ENCODE assay signal across 17 cellular contexts in genomic region chr7:15684036-15684815, GRCh38. TPM values are rescaled to one million over a fixed set of nuclear protein-coding genes. Genes with fewer than 3 reads are reported as not detected.
A peak's percentile ranks its signal among the peaks of the same experiment; 100 is the strongest.
DNase-seq lines count a peak whose midpoint lies in the region; ATAC-seq and TF ChIP-seq lines count a peak whose summit lies in the region.
"Had no signal": no experiment of that assay in that cellular context is flagged by ENCODE, and none has a peak within 500 bp of the region (broad histone marks: within the 10 kb centered on the region; RNA-seq: fewer than 3 reads in every experiment).

No MANE protein-coding gene starts in this region.

- WGBS in heart right ventricle, 2 donors = 37 to 55% methylated on average over 10 of the region's 10 CpGs
- 64 to 76% methylated on average over 10 of the region's 10 CpGs for WGBS in upper lobe of left lung, 2 donors

- no peaks in the 10 kb centered on the region for H3K36me3 ChIP-seq in heart right ventricle
- H3K36me3 ChIP-seq in fibroblast of lung (ENCODE audit: control insufficient read depth, insufficient read depth, low read length) = no peaks in the 10 kb centered on the region
- no peaks in the 10 kb centered on the region for H3K36me3 ChIP-seq in parathyroid adenoma (ENCODE audit: control insufficient read depth, insufficient read depth, low read length)
- no peaks in the 10 kb centered on the region for H3K36me3 ChIP-seq in upper lobe of left lung

- no peaks in the 10 kb centered on the region for H4K20me1 ChIP-seq in fibroblast of lung (ENCODE audit: control insufficient read depth, extremely low read depth, insufficient read depth, low read length)

- H3K9ac ChIP-seq in fibroblast of lung (ENCODE audit: insufficient read depth, low read length) (no peak overlapping the region), parathyroid adenoma (no peak overlapping the region)

- no peak for ATAC-seq in heart right ventricle
- no peak for ATAC-seq in Right ventricle myocardium superior (ENCODE audit: poor library complexity)
- no peak for ATAC-seq in upper lobe of left lung (ENCODE audit: low FRiP score in 2 of 2)
- ATAC-seq in left colon = no peak

- H3K4me3 ChIP-seq in heart right ventricle (peak overlapping the region; percentile 29 to 79 (median 70)), fibroblast of lung (replicated peaks in 1 of 4; ENCODE audit: control extremely low read depth in 1 of 4, insufficient read depth in 1 of 4, low read depth in 3 of 4, low read length in 4 of 4) (peak overlapping the region; percentile 19 to 73 (median 60)), parathyroid adenoma (ENCODE audit: low read depth, low read length) (peak overlapping the region; percentile 13), upper lobe of left lung (peak overlapping the region in 3 of 4 donors; percentile 13 to 49 (median 48))

- H3K27me3 ChIP-seq in heart right ventricle (peaks cover 0 to 56% (median 5%) of the 10 kb centered on the region in 7 donors), fibroblast of lung (ENCODE audit: control insufficient read depth, insufficient read depth, low read length) (peaks cover 13% of the 10 kb centered on the region), parathyroid adenoma (ENCODE audit: control insufficient read depth, insufficient read depth, low read length) (no peaks in the 10 kb centered on the region), upper lobe of left lung (peaks cover 0 to 14% (median 8%) of the 10 kb centered on the region in 4 donors)

- H3K79me2 ChIP-seq in fibroblast of lung (ENCODE audit: control insufficient read depth, insufficient read depth, low read length) (no peaks in the 10 kb centered on the region), parathyroid adenoma (no peaks in the 10 kb centered on the region)

- TF ChIP-seq EP300 in upper lobe of left lung (IDR thresholded peaks at IDR 0.05) = no peak

- TF ChIP-seq POLR2A in upper lobe of left lung (IDR thresholded peaks at IDR 0.05) = no peak

- intact Hi-C loops in heart right ventricle (cut with DNase I) (loop anchor here in 5 of 10 donors (2.0 to 10.0 kb wide), 6 partner anchors 127 to 1061 kb away; no protein-coding TSS in a partner anchor), Right ventricle myocardium superior (cut with DNase I) (no loop called here), left colon (cut with DNase I, micrococcal nuclease) (no loop called here)

- no peak overlapping the region for H2AFZ ChIP-seq in fibroblast of lung (ENCODE audit: low read length)
- no peak overlapping the region for H2AFZ ChIP-seq in parathyroid adenoma

- H3K27ac ChIP-seq in heart right ventricle = peak overlapping the region; percentile 25 to 95 (median 90)
- H3K27ac ChIP-seq in fibroblast of lung (ENCODE audit: insufficient read depth, low read length) = no peak overlapping the region
- H3K27ac ChIP-seq in parathyroid adenoma = no peak overlapping the region
- H3K27ac ChIP-seq in upper lobe of left lung = peak overlapping the region in 3 of 4 donors; percentile 7 to 42 (median 28)

- no peak for DNase-seq in heart right ventricle
- no peak for DNase-seq in Right ventricle myocardium superior
- peak in 1 of 2 donors; percentile 86 for DNase-seq in fibroblast of lung (ENCODE audit: low read depth in 2 of 2)
- DNase-seq in upper lobe of left lung = no peak
- DNase-seq in medulla oblongata (ENCODE audit: extremely low spot score) = no peak
- no peak for DNase-seq in left colon
- no peak for DNase-seq in effector CD4-positive, alpha-beta T cell
- DNase-seq: activated naive CD8-positive, alpha-beta T cell treated with anti-CD3 and anti-CD28 coated beads, Interleukin-2, amount 10 ng/mL, durations not matched to agents 7 days and 5 days; activated T-cell treated with anti-CD3 and anti-CD28 coated beads, Interleukin-2, amount 50 U/mL, for 1 hour; CD4-positive, alpha-beta memory T cell; central memory CD4-positive, alpha-beta T cell; NCI-H2081 treated with DMSO at 0.1 percent for 48 hours; NCI-H526 treated with DMSO at 0.1 percent for 48 hours had no signal

- no peaks in the 10 kb centered on the region for H3K9me3 ChIP-seq in heart right ventricle
- H3K9me3 ChIP-seq in fibroblast of lung (ENCODE audit: control insufficient read depth, insufficient read depth, low read depth, low read length) = no peaks in the 10 kb centered on the region
- H3K9me3 ChIP-seq in parathyroid adenoma (ENCODE audit: control insufficient read depth, low read length) = peaks cover 5% of the 10 kb centered on the region
- H3K9me3 ChIP-seq in upper lobe of left lung = no peaks in the 10 kb centered on the region

- peak overlapping the region; percentile 32 for H3K4me2 ChIP-seq in fibroblast of lung (ENCODE audit: extremely low read depth, insufficient read depth, low read length)
- H3K4me2 ChIP-seq in parathyroid adenoma (ENCODE audit: low read length) = no peak overlapping the region

- H3K4me1 ChIP-seq in heart right ventricle (peaks cover 0 to 24% (median 3%) of the 10 kb centered on the region in 9 donors), fibroblast of lung (ENCODE audit: control insufficient read depth, extremely low read depth, insufficient read depth, low read length) (peaks cover 3% of the 10 kb centered on the region), parathyroid adenoma (no peaks in the 10 kb centered on the region), upper lobe of left lung (peaks cover 6 to 23% (median 12%) of the 10 kb centered on the region in 4 donors)

- TF ChIP-seq CTCF in heart right ventricle (IDR thresholded peaks at IDR 0.05) (no peak), fibroblast of lung (conservative IDR thresholded peaks at IDR 0.05 in 1 of 2, IDR thresholded peaks at IDR 0.05 in 1 of 2; ENCODE audit: low read depth in 1 of 2, low read length in 2 of 2) (no peak), parathyroid adenoma (IDR thresholded peaks at IDR 0.05) (no peak), upper lobe of left lung (IDR thresholded peaks at IDR 0.05) (no peak)

RNA-seq across cellular contexts. Expression of gene MEOX2, which starts 2.3 kb away (rescaled TPM):
- 10 to 100 TPM in 2 of 10 donors, 1 to 10 TPM in 8; 5.2 to 13.5 (median 7.9) TPM for total RNA-seq in heart right ventricle
- 10 to 100 TPM in 1 of 2 donors, 1 to 10 TPM in 1; 5.2 to 14.1 TPM for polyA plus RNA-seq in heart right ventricle
- 7.4 TPM for total RNA-seq in Right ventricle myocardium superior
- total RNA-seq in fibroblast of lung = 0.50 and 1.5 TPM in 2 replicates
- polyA plus RNA-seq in fibroblast of lung = 0.28 and 3.3 TPM in 2 replicates
- polyA plus RNA-seq in fibroblast of lung (2012) = 0.38 and 2.5 TPM in 2 replicates
- 0.48 TPM in 1 of 2 replicates, not detected in the other for polyA minus RNA-seq in fibroblast of lung (ENCODE audit: low replicate concordance)
- total RNA-seq in upper lobe of left lung = 10 to 100 TPM in 2 of 6 donors, 1 to 10 TPM in 4; 2.9 to 17.2 (median 8.6) TPM
- total RNA-seq in left colon = 1 to 10 TPM in 1 of 2 donors, under 1 TPM in 1; 0.37 to 1.6 TPM
- total RNA-seq: activated naive CD8-positive, alpha-beta T cell treated with anti-CD3 and anti-CD28 coated beads, Interleukin-2, amount 10 ng/mL, durations not matched to agents 7 days and 5 days; CD4-positive, alpha-beta memory T cell; Daoy; MCF 10A; smooth muscle cell had no signal
- polyA plus RNA-seq: CD4-positive, alpha-beta memory T cell had no signal

Comparison
In these comparisons a context has a peak if more than half of its experiments do, and no peak if none do; other contexts are left out.
1. H3K27ac ChIP-seq: peak in heart right ventricle (10 of 10) and upper lobe of left lung (3 of 4); none in fibroblast of lung (single experiment) and parathyroid adenoma (single experiment).
2. H3K4me3 ChIP-seq: peak in every context shown above with its lines; median percentile 70 in heart right ventricle; 60 in fibroblast of lung; 48 in upper lobe of left lung; 13 in parathyroid adenoma.